15 cellular contexts compared by ENCODE assay signal in genomic region chr13:40192516-40193257, GRCh38.
DNase-seq lines count a peak whose midpoint lies in the region; ATAC-seq and TF ChIP-seq lines count a peak whose summit lies in the region.
"Had no signal": no experiment of that assay in that cellular context is flagged by ENCODE, and none has a peak within 500 bp of the region (broad histone marks: within the 10 kb centered on the region; RNA-seq: fewer than 3 reads in every experiment).

No MANE protein-coding gene starts in this region.

- ATAC-seq in Right ventricle myocardium superior (ENCODE audit: poor library complexity): peak; percentile 75
- ATAC-seq in GM21737 (IDR thresholded peaks at IDR 0.05; ENCODE audit: unreplicated experiment): no peak
- no peak for ATAC-seq in GM18520 (IDR thresholded peaks at IDR 0.05; ENCODE audit: unreplicated experiment)
- ATAC-seq: stimulated activated memory B cell treated with anti-CD40 and anti-IgM and Interleukin-4, amounts not matched to agents 10 μg/mL and 1 μg/mL and 100 μg/mL, for 72 hours had no signal

- no peaks in the 10 kb centered on the region for H3K9me3 Mint-ChIP-seq in nephron
- H3K9me3 Mint-ChIP-seq: central memory CD8-positive, alpha-beta T cell; memory B cell; stimulated activated memory B cell treated with anti-CD40 and anti-IgM and Interleukin-4, amounts not matched to agents 10 μg/mL and 1 μg/mL and 100 μg/mL, for 72 hours had no signal

- H3K9me3 ChIP-seq in tibial artery: no peaks in the 10 kb centered on the region

- peak overlapping the region in 2 of 3 experiments; percentile 80 to 86 for H3K27ac Mint-ChIP-seq in nephron
- H3K27ac Mint-ChIP-seq: memory B cell had no signal

- DNase-seq in Right ventricle myocardium superior (peak; percentile 53), tibial artery (peak; percentile 48 to 80)
- no peak for DNase-seq in stimulated activated CD4-positive, alpha-beta T cell treated with anti-CD3 and anti-CD28 coated beads, Interleukin-15, amount 100 ng/mL, for 24 hours
- DNase-seq: activated CD4-positive, alpha-beta T cell treated with anti-CD3 and anti-CD28 coated beads for 48 hours; KG1; NCI-H146; NCI-H524; stimulated activated CD4-positive, alpha-beta T cell treated with anti-CD3 and anti-CD28 coated beads, Interleukin-4, amount 100 ng/mL, for 4 hours had no signal

- intact Hi-C loops in Right ventricle myocardium superior (cut with DNase I): no loop called here
- intact Hi-C loops in tibial artery (cut with DNase I; ENCODE audit: low total_unique reads): loop anchor here (5.0 kb wide), 1 partner anchor 40 kb away; no protein-coding TSS in a partner anchor

- no peak overlapping the region for H3K4me3 Mint-ChIP-seq in nephron
- H3K4me3 Mint-ChIP-seq: central memory CD8-positive, alpha-beta T cell; memory B cell; stimulated activated memory B cell treated with anti-CD40 and anti-IgM and Interleukin-4, amounts not matched to agents 10 μg/mL and 1 μg/mL and 100 μg/mL, for 72 hours had no signal

- 74 to 92% (median 79%) methylated on average over 13 of the region's 13 CpGs for WGBS in adipose tissue, 3 donors

- H3K4me1 Mint-ChIP-seq in nephron: peaks cover 62% of the 10 kb centered on the region

- H3K27me3 ChIP-seq in tibial artery: no peaks in the 10 kb centered on the region

- peaks cover 0 to 56% (median 44%) of the 10 kb centered on the region in 4 donors for H3K4me1 ChIP-seq in tibial artery

- no peak overlapping the region for H3K4me3 ChIP-seq in tibial artery

- H3K27me3 Mint-ChIP-seq in nephron (ENCODE audit: low read depth): no peaks in the 10 kb centered on the region
- H3K27me3 Mint-ChIP-seq: central memory CD8-positive, alpha-beta T cell; memory B cell; stimulated activated memory B cell treated with anti-CD40 and anti-IgM and Interleukin-4, amounts not matched to agents 10 μg/mL and 1 μg/mL and 100 μg/mL, for 72 hours had no signal

- peak overlapping the region; percentile 29 for H3K27ac ChIP-seq in adipose tissue (ENCODE audit: low read depth, low read length)
- H3K27ac ChIP-seq in tibial artery: peak overlapping the region; percentile 83 to 88

- no peaks in the 10 kb centered on the region for H3K36me3 Mint-ChIP-seq in nephron (ENCODE audit: low read depth)
- H3K36me3 Mint-ChIP-seq: memory B cell; stimulated activated memory B cell treated with anti-CD40 and anti-IgM and Interleukin-4, amounts not matched to agents 10 μg/mL and 1 μg/mL and 100 μg/mL, for 72 hours had no signal

- H3K36me3 ChIP-seq in tibial artery: no peaks in the 10 kb centered on the region

- TF ChIP-seq CTCF in nephron (IDR thresholded peaks at IDR 0.05; ENCODE audit: unreplicated experiment in 3 of 3): no peak
- TF ChIP-seq CTCF in tibial artery (IDR thresholded peaks at IDR 0.05): no peak
